ENCODE assay signal across 1 cellular context in the genomic region with DNA sequence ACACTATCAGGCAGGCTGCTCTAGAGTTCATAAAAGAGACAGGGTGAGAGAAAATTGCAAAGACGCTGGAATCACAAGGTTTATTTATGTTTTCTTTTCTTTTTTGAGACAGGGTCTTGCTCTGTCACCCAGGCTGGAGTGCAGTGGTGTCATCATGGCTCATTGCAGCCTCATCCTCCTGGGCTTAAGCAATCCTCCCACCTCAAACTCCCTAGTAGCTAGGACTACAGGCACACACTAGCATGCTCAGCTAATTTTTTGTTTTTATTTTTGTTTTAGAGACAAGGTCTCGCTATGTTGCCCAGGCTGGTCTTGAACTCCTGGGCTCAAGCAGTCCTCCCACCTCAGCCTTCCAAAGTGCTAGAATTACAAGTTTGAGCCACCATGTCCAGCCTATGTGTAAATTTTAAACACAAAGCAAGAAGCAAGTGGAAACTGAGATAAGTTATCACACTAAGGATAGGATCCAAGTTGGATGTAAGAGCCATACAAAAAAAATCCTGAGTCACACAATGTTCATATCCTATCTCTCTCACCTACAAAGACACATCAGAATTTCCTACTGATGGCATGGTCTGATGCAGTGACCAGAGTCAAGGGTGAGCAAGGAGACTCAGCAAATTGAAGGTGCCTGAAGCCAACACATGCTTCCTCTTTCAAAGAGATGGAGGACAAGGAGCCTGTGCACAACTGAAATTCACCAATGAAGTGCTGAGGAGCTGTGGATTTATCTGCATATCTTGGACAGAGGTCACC.
TF ChIP-seq lines count a peak whose summit lies in the region.

No MANE protein-coding gene starts in this region.

TF ChIP-seq in K562, 482 proteins besides CTCF, POLR2A, EP300 and RAD21 (continued from another document and continues in another):
- TF ChIP-seq, protein P1, sequence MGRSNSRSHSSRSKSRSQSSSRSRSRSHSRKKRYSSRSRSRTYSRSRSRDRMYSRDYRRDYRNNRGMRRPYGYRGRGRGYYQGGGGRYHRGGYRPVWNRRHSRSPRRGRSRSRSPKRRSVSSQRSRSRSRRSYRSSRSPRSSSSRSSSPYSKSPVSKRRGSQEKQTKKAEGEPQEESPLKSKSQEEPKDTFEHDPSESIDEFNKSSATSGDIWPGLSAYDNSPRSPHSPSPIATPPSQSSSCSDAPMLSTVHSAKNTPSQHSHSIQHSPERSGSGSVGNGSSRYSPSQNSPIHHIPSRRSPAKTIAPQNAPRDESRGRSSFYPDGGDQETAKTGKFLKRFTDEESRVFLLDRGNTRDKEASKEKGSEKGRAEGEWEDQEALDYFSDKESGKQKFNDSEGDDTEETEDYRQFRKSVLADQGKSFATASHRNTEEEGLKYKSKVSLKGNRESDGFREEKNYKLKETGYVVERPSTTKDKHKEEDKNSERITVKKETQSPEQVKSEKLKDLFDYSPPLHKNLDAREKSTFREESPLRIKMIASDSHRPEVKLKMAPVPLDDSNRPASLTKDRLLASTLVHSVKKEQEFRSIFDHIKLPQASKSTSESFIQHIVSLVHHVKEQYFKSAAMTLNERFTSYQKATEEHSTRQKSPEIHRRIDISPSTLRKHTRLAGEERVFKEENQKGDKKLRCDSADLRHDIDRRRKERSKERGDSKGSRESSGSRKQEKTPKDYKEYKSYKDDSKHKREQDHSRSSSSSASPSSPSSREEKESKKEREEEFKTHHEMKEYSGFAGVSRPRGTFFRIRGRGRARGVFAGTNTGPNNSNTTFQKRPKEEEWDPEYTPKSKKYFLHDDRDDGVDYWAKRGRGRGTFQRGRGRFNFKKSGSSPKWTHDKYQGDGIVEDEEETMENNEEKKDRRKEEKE (IDR thresholded peaks at IDR 0.05; ENCODE audit: borderline replicate concordance in 1 of 2, control insufficient read depth in 1 of 2, low read depth in 2 of 2, low read length in 1 of 2): no peak
- TF ChIP-seq NR1H2 (CRISPR knock-in tag; IDR thresholded peaks at IDR 0.05) (no peak), TAF9B (IDR thresholded peaks at IDR 0.05; ENCODE audit: partially characterized antibody) (no peak), THRAP3 (IDR thresholded peaks at IDR 0.05; ENCODE audit: borderline replicate concordance) (no peak), NFIC (IDR thresholded peaks at IDR 0.05) (no peak), ZNF146 (CRISPR knock-in tag; IDR thresholded peaks at IDR 0.05; ENCODE audit: unreplicated experiment) (no peak), SOX6 (IDR thresholded peaks at IDR 0.05) (peak; percentile 78; the same call in 1 of the 2 replicates), RCOR1 (IDR thresholded peaks at IDR 0.05; ENCODE audit: borderline replicate concordance in 1 of 2, low read depth in 2 of 2, low read length in 2 of 2) (peak in 1 of 2 experiments; percentile 45; a peak in 1 of 4 replicates), ZNF124 (CRISPR knock-in tag; IDR thresholded peaks at IDR 0.05) (no peak), XRCC4 (IDR thresholded peaks at IDR 0.05; ENCODE audit: extremely low read depth, insufficient read depth, insufficient read length) (no peak), CBX3 (IDR thresholded peaks at IDR 0.05; ENCODE audit: borderline replicate concordance in 1 of 2, low read length in 2 of 2) (no peak), FOXJ3 (CRISPR knock-in tag; IDR thresholded peaks at IDR 0.05) (no peak), MYC (IDR thresholded peaks at IDR 0.05; ENCODE audit: low read depth, low read length) (no peak), MYC (CRISPR knock-in tag; IDR thresholded peaks at IDR 0.05; ENCODE audit: borderline replicate concordance, low read depth) (no peak), ZNF316 (IDR thresholded peaks at IDR 0.05) (peak; percentile 57; the same call in 1 of the 2 replicates), SUPT5H (IDR thresholded peaks at IDR 0.05) (no peak), NR4A1 (CRISPR knock-in tag; IDR thresholded peaks at IDR 0.05) (no peak), NR4A1 (tag; IDR thresholded peaks at IDR 0.05) (no peak), ZNF695 (CRISPR knock-in tag; IDR thresholded peaks at IDR 0.05) (no peak), ZEB2 (IDR thresholded peaks at IDR 0.05) (peak; percentile 75), MTA1 (IDR thresholded peaks at IDR 0.05; ENCODE audit: borderline replicate concordance) (no peak), ZNF584 (CRISPR knock-in tag; IDR thresholded peaks at IDR 0.05; ENCODE audit: low read depth) (no peak), PCBP2 (IDR thresholded peaks at IDR 0.05; ENCODE audit: low read depth, low read length, poor library complexity, severe bottlenecking) (no peak), MIER1 (IDR thresholded peaks at IDR 0.05; ENCODE audit: low read depth) (no peak), NRF1 (conservative IDR thresholded peaks at IDR 0.05 in 1 of 2, IDR thresholded peaks at IDR 0.05 in 1 of 2) (peak in 1 of 2 experiments; percentile 17; a peak in 1 of 4 replicates), GTF2F1 (IDR thresholded peaks at IDR 0.05; ENCODE audit: low read depth, low read length) (no peak), DMBX1 (CRISPR knock-in tag; IDR thresholded peaks at IDR 0.05; ENCODE audit: borderline replicate concordance) (no peak)
- TF ChIP-seq, protein P2, sequence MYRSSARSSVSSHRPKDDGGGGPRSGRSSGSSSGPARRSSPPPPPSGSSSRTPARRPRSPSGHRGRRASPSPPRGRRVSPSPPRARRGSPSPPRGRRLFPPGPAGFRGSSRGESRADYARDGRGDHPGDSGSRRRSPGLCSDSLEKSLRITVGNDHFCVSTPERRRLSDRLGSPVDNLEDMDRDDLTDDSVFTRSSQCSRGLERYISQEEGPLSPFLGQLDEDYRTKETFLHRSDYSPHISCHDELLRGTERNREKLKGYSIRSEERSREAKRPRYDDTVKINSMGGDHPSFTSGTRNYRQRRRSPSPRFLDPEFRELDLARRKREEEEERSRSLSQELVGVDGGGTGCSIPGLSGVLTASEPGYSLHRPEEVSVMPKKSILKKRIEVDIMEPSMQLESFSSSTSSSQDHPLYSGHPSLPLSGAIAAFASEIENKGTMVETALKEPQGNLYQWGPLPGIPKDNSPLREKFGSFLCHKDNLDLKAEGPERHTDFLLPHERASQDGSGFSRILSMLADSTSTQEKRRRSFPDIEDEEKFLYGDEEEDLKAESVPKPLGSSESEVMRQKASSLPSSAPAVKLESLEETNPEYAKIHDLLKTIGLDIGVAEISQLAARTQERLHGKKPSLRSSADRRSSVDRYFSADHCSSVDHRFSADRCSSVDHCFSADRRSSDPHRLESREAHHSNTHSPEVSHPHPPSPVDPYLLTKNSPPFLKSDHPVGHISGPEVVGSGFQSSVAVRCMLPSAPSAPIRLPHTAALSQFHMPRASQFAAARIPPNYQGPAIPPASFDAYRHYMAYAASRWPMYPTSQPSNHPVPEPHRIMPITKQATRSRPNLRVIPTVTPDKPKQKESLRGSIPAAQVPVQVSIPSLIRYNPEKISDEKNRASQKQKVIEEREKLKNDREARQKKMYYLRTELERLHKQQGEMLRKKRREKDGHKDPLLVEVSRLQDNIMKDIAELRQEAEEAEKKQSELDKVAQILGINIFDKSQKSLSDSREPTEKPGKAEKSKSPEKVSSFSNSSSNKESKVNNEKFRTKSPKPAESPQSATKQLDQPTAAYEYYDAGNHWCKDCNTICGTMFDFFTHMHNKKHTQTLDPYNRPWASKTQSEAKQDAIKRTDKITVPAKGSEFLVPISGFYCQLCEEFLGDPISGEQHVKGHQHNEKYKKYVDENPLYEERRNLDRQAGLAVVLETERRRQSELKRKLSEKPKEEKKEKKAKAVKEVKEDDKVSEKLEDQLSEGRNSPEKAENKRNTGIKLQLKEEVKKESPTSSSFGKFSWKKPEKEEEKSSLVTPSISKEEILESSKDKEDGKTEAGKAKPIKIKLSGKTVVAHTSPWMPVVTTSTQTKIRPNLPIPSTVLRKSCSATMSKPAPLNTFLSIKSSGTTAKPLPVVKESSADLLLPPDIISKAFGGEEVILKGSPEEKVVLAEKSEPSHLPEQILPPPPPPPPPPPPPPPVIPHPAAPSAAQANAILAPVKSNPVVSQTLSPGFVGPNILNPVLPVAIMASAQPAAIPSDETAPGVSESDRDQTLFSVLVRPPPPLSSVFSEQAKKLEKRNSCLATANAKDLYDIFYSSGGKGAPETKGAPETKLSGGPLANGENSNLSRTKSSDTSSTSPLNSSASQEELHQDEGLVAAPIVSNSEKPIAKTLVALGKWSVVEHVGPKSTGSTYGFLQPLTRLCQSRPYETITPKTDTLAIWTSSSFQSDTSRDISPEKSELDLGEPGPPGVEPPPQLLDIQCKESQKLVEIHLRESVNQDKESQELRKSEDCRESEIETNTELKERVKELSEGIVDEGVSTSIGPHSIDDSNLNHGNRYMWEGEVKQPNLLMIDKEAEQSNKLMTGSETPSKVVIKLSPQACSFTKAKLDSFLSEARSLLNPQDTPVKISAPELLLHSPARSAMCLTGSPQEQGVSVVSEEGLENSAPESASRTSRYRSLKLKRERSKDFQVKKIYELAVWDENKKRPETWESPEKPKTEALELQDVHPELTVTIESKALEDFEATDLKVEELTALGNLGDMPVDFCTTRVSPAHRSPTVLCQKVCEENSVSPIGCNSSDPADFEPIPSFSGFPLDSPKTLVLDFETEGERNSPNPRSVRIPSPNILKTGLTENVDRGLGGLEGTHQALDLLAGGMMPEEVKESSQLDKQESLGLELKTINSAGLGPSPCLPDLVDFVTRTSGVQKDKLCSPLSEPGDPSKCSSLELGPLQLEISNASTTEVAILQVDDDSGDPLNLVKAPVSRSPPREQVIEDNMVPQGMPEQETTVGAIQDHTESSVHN (IDR thresholded peaks at IDR 0.05; ENCODE audit: borderline replicate concordance in 1 of 2, low read depth in 1 of 2): no peak
- TF ChIP-seq, protein P3, sequence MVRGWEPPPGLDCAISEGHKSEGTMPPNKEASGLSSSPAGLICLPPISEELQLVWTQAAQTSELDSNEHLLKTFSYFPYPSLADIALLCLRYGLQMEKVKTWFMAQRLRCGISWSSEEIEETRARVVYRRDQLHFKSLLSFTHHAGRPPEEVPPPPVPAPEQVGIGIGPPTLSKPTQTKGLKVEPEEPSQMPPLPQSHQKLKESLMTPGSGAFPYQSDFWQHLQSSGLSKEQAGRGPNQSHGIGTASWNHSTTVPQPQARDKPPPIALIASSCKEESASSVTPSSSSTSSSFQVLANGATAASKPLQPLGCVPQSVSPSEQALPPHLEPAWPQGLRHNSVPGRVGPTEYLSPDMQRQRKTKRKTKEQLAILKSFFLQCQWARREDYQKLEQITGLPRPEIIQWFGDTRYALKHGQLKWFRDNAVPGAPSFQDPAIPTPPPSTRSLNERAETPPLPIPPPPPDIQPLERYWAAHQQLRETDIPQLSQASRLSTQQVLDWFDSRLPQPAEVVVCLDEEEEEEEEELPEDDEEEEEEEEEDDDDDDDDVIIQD (CRISPR knock-in tag; IDR thresholded peaks at IDR 0.05): no peak
- TF ChIP-seq, protein P4, sequence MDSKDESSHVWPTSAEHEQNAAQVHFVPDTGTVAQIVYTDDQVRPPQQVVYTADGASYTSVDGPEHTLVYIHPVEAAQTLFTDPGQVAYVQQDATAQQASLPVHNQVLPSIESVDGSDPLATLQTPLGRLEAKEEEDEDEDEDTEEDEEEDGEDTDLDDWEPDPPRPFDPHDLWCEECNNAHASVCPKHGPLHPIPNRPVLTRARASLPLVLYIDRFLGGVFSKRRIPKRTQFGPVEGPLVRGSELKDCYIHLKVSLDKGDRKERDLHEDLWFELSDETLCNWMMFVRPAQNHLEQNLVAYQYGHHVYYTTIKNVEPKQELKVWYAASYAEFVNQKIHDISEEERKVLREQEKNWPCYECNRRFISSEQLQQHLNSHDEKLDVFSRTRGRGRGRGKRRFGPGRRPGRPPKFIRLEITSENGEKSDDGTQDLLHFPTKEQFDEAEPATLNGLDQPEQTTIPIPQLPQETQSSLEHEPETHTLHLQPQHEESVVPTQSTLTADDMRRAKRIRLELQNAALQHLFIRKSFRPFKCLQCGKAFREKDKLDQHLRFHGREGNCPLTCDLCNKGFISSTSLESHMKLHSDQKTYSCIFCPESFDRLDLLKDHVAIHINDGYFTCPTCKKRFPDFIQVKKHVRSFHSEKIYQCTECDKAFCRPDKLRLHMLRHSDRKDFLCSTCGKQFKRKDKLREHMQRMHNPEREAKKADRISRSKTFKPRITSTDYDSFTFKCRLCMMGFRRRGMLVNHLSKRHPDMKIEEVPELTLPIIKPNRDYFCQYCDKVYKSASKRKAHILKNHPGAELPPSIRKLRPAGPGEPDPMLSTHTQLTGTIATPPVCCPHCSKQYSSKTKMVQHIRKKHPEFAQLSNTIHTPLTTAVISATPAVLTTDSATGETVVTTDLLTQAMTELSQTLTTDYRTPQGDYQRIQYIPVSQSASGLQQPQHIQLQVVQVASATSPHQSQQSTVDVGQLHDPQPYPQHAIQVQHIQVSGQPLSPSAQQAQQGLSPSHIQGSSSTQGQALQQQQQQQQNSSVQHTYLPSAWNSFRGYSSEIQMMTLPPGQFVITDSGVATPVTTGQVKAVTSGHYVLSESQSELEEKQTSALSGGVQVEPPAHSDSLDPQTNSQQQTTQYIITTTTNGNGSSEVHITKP (IDR thresholded peaks at IDR 0.05; ENCODE audit: partially characterized antibody): no peak
- TF ChIP-seq, protein P5, sequence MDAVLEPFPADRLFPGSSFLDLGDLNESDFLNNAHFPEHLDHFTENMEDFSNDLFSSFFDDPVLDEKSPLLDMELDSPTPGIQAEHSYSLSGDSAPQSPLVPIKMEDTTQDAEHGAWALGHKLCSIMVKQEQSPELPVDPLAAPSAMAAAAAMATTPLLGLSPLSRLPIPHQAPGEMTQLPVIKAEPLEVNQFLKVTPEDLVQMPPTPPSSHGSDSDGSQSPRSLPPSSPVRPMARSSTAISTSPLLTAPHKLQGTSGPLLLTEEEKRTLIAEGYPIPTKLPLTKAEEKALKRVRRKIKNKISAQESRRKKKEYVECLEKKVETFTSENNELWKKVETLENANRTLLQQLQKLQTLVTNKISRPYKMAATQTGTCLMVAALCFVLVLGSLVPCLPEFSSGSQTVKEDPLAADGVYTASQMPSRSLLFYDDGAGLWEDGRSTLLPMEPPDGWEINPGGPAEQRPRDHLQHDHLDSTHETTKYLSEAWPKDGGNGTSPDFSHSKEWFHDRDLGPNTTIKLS (IDR thresholded peaks at IDR 0.05; ENCODE audit: borderline replicate concordance, low read depth): no peak
- TF ChIP-seq, protein P6, sequence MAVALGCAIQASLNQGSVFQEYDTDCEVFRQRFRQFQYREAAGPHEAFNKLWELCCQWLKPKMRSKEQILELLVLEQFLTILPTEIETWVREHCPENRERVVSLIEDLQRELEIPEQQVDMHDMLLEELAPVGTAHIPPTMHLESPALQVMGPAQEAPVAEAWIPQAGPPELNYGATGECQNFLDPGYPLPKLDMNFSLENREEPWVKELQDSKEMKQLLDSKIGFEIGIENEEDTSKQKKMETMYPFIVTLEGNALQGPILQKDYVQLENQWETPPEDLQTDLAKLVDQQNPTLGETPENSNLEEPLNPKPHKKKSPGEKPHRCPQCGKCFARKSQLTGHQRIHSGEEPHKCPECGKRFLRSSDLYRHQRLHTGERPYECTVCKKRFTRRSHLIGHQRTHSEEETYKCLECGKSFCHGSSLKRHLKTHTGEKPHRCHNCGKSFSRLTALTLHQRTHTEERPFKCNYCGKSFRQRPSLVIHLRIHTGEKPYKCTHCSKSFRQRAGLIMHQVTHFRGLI (CRISPR knock-in tag; IDR thresholded peaks at IDR 0.05): no peak
- TF ChIP-seq, protein P7, sequence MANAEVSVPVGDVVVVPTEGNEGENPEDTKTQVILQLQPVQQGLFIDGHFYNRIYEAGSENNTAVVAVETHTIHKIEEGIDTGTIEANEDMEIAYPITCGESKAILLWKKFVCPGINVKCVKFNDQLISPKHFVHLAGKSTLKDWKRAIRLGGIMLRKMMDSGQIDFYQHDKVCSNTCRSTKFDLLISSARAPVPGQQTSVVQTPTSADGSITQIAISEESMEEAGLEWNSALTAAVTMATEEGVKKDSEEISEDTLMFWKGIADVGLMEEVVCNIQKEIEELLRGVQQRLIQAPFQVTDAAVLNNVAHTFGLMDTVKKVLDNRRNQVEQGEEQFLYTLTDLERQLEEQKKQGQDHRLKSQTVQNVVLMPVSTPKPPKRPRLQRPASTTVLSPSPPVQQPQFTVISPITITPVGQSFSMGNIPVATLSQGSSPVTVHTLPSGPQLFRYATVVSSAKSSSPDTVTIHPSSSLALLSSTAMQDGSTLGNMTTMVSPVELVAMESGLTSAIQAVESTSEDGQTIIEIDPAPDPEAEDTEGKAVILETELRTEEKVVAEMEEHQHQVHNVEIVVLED (CRISPR knock-in tag; IDR thresholded peaks at IDR 0.05): no peak
- TF ChIP-seq, protein P8, sequence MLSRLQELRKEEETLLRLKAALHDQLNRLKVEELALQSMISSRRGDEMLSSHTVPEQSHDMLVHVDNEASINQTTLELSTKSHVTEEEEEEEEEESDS (CRISPR knock-in tag; IDR thresholded peaks at IDR 0.05): no peak
